16 cellular contexts compared by ENCODE assay signal in the genomic region with DNA sequence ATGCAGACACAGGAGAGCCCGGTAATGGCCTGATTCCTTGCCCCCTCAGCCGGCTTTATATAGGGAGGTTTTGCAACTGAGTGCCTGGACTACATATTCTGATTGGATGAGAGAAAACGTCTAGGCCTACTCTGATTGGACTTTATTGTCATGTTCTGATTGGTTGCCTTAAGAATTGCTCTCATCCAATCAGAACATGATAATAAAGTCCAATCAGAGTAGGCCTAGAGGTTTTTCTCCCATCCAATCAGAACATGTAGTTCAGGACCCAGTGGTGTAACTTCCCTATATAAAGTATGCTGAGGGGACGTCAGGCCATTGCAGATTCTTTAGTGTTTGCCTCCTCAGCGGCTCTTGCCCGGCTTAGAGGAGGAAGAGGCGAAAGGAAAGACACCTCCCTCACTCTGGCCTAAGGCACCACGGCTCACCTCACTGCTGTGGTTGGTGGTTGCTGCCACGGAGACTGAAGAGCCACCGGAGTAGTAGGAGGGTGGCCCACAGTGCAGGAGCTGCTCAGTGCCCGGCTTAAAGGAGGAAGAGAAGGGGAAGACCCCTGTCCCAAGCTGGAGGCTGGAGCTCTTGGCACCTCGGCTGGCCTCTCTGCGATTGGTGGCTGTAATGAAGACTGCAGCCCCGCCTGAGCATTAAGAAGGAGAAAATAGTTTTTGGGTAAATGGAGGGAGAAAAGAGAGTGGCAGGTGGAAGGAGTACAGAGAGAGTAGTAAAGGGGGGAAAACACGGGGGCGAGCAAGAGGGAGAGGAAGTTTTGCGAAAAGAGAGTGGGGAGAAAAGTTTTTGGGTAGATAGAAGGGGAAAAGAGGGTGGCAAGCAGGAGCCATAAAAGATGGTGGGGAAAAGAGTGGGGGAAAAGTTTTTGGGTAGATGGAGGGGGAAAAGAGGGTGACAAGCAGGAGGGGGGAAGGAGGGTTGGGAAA.
DNase-seq lines count a peak whose midpoint lies in the region; ATAC-seq, FAIRE-seq and TF ChIP-seq lines count a peak whose summit lies in the region.
"Had no signal": no experiment of that assay in that cellular context is flagged by ENCODE, and none has a peak within 500 bp of the region (broad histone marks: within the 10 kb centered on the region; RNA-seq: fewer than 3 reads in every experiment).

No MANE protein-coding gene starts in this region.

- FAIRE-seq in HepG2 (lab: Jason Lieb, UNC) (no peak), small intestine (lab: Jason Lieb, UNC) (no peak)

- H3K9me3 ChIP-seq in HepG2 (ENCODE audit: low read length) (no peaks in the 10 kb centered on the region), right lobe of liver (no peaks in the 10 kb centered on the region), OCI-LY7 (ENCODE audit: low read length) (no peaks in the 10 kb centered on the region), small intestine (ENCODE audit: control insufficient read depth, low read depth) (no peaks in the 10 kb centered on the region)

- 33% methylated on average over 12 of the region's 17 CpGs for WGBS in HepG2 (ENCODE audit: low lambda C conversion rate)
- 57% methylated on average over 16 of the region's 17 CpGs for WGBS in right lobe of liver (ENCODE audit: insufficient coverage, low coverage, low lambda C conversion rate, missing lambda C conversion rate)
- WGBS in small intestine, 3 donors: 80 to 87% (median 87%) methylated on average over 17 of the region's 17 CpGs

- H3K9ac ChIP-seq in HepG2 (ENCODE audit: insufficient read depth, low read depth, low read length): no peak overlapping the region

- H3K4me1 ChIP-seq in HepG2 (ENCODE audit: insufficient read depth, low read length) (no peaks in the 10 kb centered on the region), right lobe of liver (no peaks in the 10 kb centered on the region), OCI-LY7 (ENCODE audit: insufficient read depth, low read length, poor library complexity, severe bottlenecking) (no peaks in the 10 kb centered on the region), small intestine (ENCODE audit: control insufficient read depth in 2 of 2, insufficient read depth in 1 of 2, low read depth in 1 of 2, low read length in 1 of 2) (no peaks in the 10 kb centered on the region)

- H3K36me3 ChIP-seq in HepG2 (replicated peaks in 1 of 2; ENCODE audit: control insufficient read depth in 1 of 2, insufficient read depth in 2 of 2, low read length in 2 of 2) (no peaks in the 10 kb centered on the region), right lobe of liver (no peaks in the 10 kb centered on the region), OCI-LY7 (ENCODE audit: insufficient read depth, low read length) (no peaks in the 10 kb centered on the region), small intestine (ENCODE audit: control insufficient read depth in 2 of 2, insufficient read depth in 2 of 2, low read length in 2 of 2) (no peaks in the 10 kb centered on the region)

- H4K20me1 ChIP-seq in HepG2 (ENCODE audit: insufficient read depth, low read length) (no peaks in the 10 kb centered on the region), OCI-LY7 (ENCODE audit: insufficient read depth, low read length) (no peaks in the 10 kb centered on the region)

- H3K9me2 ChIP-seq in OCI-LY7 (ENCODE audit: insufficient read depth, low read length): no peaks in the 10 kb centered on the region

- H3K27ac ChIP-seq in HepG2 (ENCODE audit: extremely low read length, insufficient read depth, low read length) (no peak overlapping the region), right lobe of liver (no peak overlapping the region), OCI-LY7 (ENCODE audit: low read depth, low read length, poor library complexity, severe bottlenecking) (no peak overlapping the region), small intestine (ENCODE audit: low read depth in 1 of 2, low read length in 1 of 2) (no peak overlapping the region)

- H2AFZ ChIP-seq in HepG2 (ENCODE audit: low read length) (no peak overlapping the region), OCI-LY7 (ENCODE audit: low read length) (no peak overlapping the region)

- no TSS peak for BruUV-seq in HepG2 (replicated peaks; lab: Mats Ljungman, UMichigan)
- BruUV-seq in OCI-LY7 (replicated peaks; lab: Mats Ljungman, UMichigan): no TSS peak

- in situ Hi-C loops in HepG2 (cut with HindIII; ENCODE audit: extremely low pct_ligation_motif_present, low pct_unique_long_range_greater_than_20kb): no loop called here

- POLR2A ChIA-PET in HepG2 (lab: Yijun Ruan, JAX): no interaction called here
- POLR2A ChIA-PET in OCI-LY7 (lab: Charles Lee): no interaction called here

- intact Hi-C loops in HepG2 (cut with micrococcal nuclease; ENCODE audit: unreplicated experiment) (no loop called here), right lobe of liver (cut with DNase I) (no loop called here), OCI-LY7 (cut with micrococcal nuclease; ENCODE audit: unreplicated experiment) (no loop called here)

- DNase-seq in HepG2 (ENCODE audit: low spot score) (peak; percentile 55), right lobe of liver (no peak), OCI-LY7 (ENCODE audit: low spot score) (peak; percentile 5), fibroblast of the aortic adventitia (ENCODE audit: low read depth) (peak; percentile 2), anterior cingulate cortex (lab: John Stamatoyannopoulos, UW) (no peak), activated T-cell treated with anti-CD3 and anti-CD28 coated beads for 4 hours (no peak), GM03348 (ENCODE audit: low spot score) (no peak), small intestine (no peak)
- DNase-seq: activated B cell treated with CpG ODN at 0.5 μM for 24 hours; activated naive CD4-positive, alpha-beta T cell treated with anti-CD3 and anti-CD28 coated beads, Interleukin-2, amount 10 ng/mL, durations not matched to agents 7 days and 5 days; dermis blood vessel endothelial cell; hippocampal formation; left colon; NCI-H1417; stimulated activated CD4-positive, alpha-beta T cell treated with anti-CD3 and anti-CD28 coated beads, Interleukin-15, amount 100 ng/mL, for 24 hours had no signal

- TF ChIP-seq POLR2A in HepG2 (IDR thresholded peaks at IDR 0.05; ENCODE audit: insufficient read depth in 1 of 2, low read depth in 2 of 2, low read length in 2 of 2) (no peak), right lobe of liver (IDR thresholded peaks at IDR 0.05) (no peak)

- H3K4me2 ChIP-seq in HepG2 (ENCODE audit: low read depth, low read length) (peak overlapping the region; percentile 50), OCI-LY7 (ENCODE audit: low read length) (no peak overlapping the region)

- ATAC-seq in HepG2: peak; percentile 63
- ATAC-seq in right lobe of liver: no peak
- ATAC-seq: left colon, T-cell had no signal

- TF ChIP-seq RAD21 in HepG2 (CRISPR knock-in tag; IDR thresholded peaks at IDR 0.05): no peak

- H3K79me2 ChIP-seq in HepG2 (ENCODE audit: insufficient read depth, low read length) (no peaks in the 10 kb centered on the region), OCI-LY7 (ENCODE audit: insufficient read depth, low read depth, low read length) (no peaks in the 10 kb centered on the region)

- TF ChIP-seq CTCF in HepG2 (CRISPR knock-in tag; IDR thresholded peaks at IDR 0.05): no peak
- no peak for TF ChIP-seq CTCF in right lobe of liver (IDR thresholded peaks at IDR 0.05)
- TF ChIP-seq CTCF in OCI-LY7 (conservative IDR thresholded peaks at IDR 0.05; ENCODE audit: low read length): no peak
- TF ChIP-seq CTCF in fibroblast of the aortic adventitia (IDR thresholded peaks at IDR 0.05; ENCODE audit: insufficient read depth, low read length): no peak

- H3K4me3 ChIP-seq in HepG2 (replicated peaks in 1 of 3; ENCODE audit: insufficient read depth in 1 of 3, low read depth in 2 of 3, low read length in 3 of 3): peak overlapping the region in 2 of 3 experiments; percentile 33 to 38; a peak in 3 of 6 replicates
- no peak overlapping the region for H3K4me3 ChIP-seq in right lobe of liver
- no peak overlapping the region for H3K4me3 ChIP-seq in OCI-LY7 (ENCODE audit: low read depth, low read length, poor library complexity, severe bottlenecking)
- no peak overlapping the region for H3K4me3 ChIP-seq in fibroblast of the aortic adventitia (ENCODE audit: low read depth, low read length)
- H3K4me3 ChIP-seq in small intestine (ENCODE audit: low read depth in 1 of 2, low read length in 2 of 2): no peak overlapping the region

- CTCF ChIA-PET in HepG2 (lab: Yijun Ruan, JAX; ENCODE audit: low intra/inter-chr PET ratio, low total read pairs): no interaction called here
- CTCF ChIA-PET in OCI-LY7 (lab: Charles Lee; ENCODE audit: unreplicated experiment): no interaction called here

- H3K27me3 ChIP-seq in HepG2 (ENCODE audit: control insufficient read depth in 1 of 2, insufficient read depth in 2 of 2, low read length in 2 of 2): peaks cover 0 to 8% of the 10 kb centered on the region in 2 experiments; a peak in 2 of 5 replicates
- no peaks in the 10 kb centered on the region for H3K27me3 ChIP-seq in right lobe of liver
- H3K27me3 ChIP-seq in small intestine (ENCODE audit: control insufficient read depth in 2 of 2, insufficient read depth in 2 of 2, low read length in 2 of 2): no peaks in the 10 kb centered on the region

- TF ChIP-seq EP300 in HepG2 (IDR thresholded peaks at IDR 0.05; ENCODE audit: low read depth in 2 of 2, low read length in 2 of 2): no peak
- no peak for TF ChIP-seq EP300 in HepG2 (CRISPR knock-in tag; IDR thresholded peaks at IDR 0.05; ENCODE audit: borderline replicate concordance)

TF ChIP-seq in HepG2, 621 proteins besides CTCF, POLR2A, EP300 and RAD21:
- TF ChIP-seq FOXA3 (CRISPR knock-in tag; IDR thresholded peaks at IDR 0.05): no peak
- TF ChIP-seq NFYC (CRISPR knock-in tag; IDR thresholded peaks at IDR 0.05): peak; percentile 72
- TF ChIP-seq SRF (IDR thresholded peaks at IDR 0.05; ENCODE audit: low read depth, low read length): no peak
- no peak for TF ChIP-seq MXD4 (CRISPR knock-in tag; IDR thresholded peaks at IDR 0.05)
- no peak for TF ChIP-seq ZNF350 (CRISPR knock-in tag; IDR thresholded peaks at IDR 0.05; ENCODE audit: borderline replicate concordance, low read depth)
- peak; percentile 55 for TF ChIP-seq NFYB (CRISPR knock-in tag; IDR thresholded peaks at IDR 0.05)
- TF ChIP-seq TIGD3 (CRISPR knock-in tag; IDR thresholded peaks at IDR 0.05; ENCODE audit: borderline replicate concordance): no peak

Comparison
In these comparisons a context has a peak if more than half of its experiments do, and no peak if none do; other contexts are left out.
1. DNase-seq: peak in HepG2 (single experiment), OCI-LY7 (single experiment) and fibroblast of the aortic adventitia (single experiment); none in right lobe of liver (0 of 3), anterior cingulate cortex (0 of 58), activated T-cell treated with anti-CD3 and anti-CD28 coated beads for 4 hours (single experiment), GM03348 (single experiment) and small intestine (single experiment).
2. H3K4me3 ChIP-seq: peak in HepG2 (2 of 3); none in right lobe of liver (0 of 3), OCI-LY7 (single experiment), fibroblast of the aortic adventitia (single experiment) and small intestine (0 of 2).